8 cellular contexts compared by ENCODE assay signal in the genomic region with DNA sequence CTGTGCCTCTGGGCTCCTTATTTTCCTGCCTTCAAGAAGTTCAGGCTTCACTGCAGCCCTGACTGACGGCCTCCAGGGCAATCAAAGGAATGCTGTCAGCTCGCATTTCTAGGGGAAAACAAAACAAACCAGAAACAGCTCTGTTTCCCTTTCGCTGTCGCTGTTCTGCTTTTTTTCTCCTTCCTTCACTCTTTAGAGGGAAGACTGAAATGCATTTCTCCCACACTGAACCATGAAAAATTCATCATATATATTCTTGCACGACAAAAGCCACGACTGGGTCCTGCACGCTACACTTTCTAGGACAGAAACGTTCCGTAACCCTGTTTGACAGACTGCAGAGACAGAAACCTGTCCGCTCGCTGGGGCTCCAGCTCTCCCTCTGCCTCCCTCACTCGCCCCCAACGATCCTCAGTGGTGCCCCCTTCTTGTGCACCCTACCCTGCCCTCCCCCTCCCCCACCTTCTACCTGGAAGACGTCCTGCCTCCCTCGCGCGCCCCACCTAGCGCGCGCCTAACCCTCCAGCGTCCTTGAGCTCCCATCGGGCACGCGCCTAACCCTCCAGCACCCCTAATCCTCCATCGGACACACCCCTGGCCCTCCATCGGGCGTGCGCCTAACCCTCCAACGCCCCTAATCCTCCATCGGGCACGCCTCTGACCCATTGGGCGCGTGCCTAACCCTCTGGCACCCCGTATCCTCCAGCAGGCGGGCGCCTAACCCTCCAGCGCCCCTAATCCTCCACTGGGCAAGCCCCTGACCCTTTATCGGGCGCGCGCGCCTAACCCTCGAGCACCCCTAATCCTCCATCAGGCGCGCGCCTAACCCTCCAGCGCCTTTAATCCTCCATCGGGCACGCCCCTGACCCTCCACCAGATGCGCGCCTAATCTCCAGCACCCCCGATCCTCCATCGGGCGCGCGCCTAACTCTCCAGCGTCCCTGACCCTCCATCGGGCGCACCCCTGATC. TPM values are rescaled to one million over a fixed set of nuclear protein-coding genes. Genes with fewer than 3 reads are reported as not detected.
DNase-seq lines count a peak whose midpoint lies in the region; ATAC-seq and FAIRE-seq lines count a peak whose summit lies in the region.

No MANE protein-coding gene starts in this region.

- no peaks in the 10 kb centered on the region for H3K9me3 ChIP-seq in ectodermal cell (ENCODE audit: control insufficient read depth, low read length)
- H3K9me3 ChIP-seq in mucosa of rectum (ENCODE audit: control insufficient read depth in 2 of 2, low read length in 2 of 2) = no peaks in the 10 kb centered on the region

- WGBS in ectodermal cell, 2 experiments = 42 to 48% methylated on average over 59 of the region's 59 CpGs

- FAIRE-seq in RCC 7860 (lab: Jason Lieb, UNC) = no peak

- DNase-seq in D341Med (ENCODE audit: low spot score) (peak; percentile 51), NCI-H2171 treated with DMSO at 0.1 percent for 48 hours (lab: John Stamatoyannopoulos, UW) (peak; percentile 15), RCC 7860 (ENCODE audit: low spot score) (no peak), LoVo (ENCODE audit: low spot score) (no peak)
- DNase-seq in NK-92 treated with Interleukin-12 subunit alpha and Interleukin-12 subunit beta, amount 100 ng/mL, for 24 hours (lab: John Stamatoyannopoulos, UW) = no peak

- no peaks in the 10 kb centered on the region for H3K27me3 ChIP-seq in ectodermal cell (ENCODE audit: control insufficient read depth, insufficient read depth, low read length, poor library complexity, severe bottlenecking)
- no peaks in the 10 kb centered on the region for H3K27me3 ChIP-seq in mucosa of rectum (ENCODE audit: control insufficient read depth in 2 of 2, insufficient read depth in 2 of 2, low read length in 2 of 2)

- H3K36me3 ChIP-seq in ectodermal cell (ENCODE audit: control insufficient read depth, insufficient read depth, low read length) = no peaks in the 10 kb centered on the region
- H3K36me3 ChIP-seq in mucosa of rectum (ENCODE audit: control insufficient read depth in 2 of 2, insufficient read depth in 2 of 2, low read length in 2 of 2) = no peaks in the 10 kb centered on the region

- H3K9ac ChIP-seq in mucosa of rectum (ENCODE audit: low read depth in 1 of 2, low read length in 2 of 2) = peak overlapping the region; percentile 47 to 48

- ATAC-seq in HG03378 (IDR thresholded peaks at IDR 0.05; ENCODE audit: unreplicated experiment) = no peak

- H3K4me3 ChIP-seq in ectodermal cell (ENCODE audit: insufficient read depth, low read depth, low read length) = peak overlapping the region; percentile 46
- peak overlapping the region; percentile 48 to 55 for H3K4me3 ChIP-seq in mucosa of rectum (ENCODE audit: low read length in 2 of 2)

- H3K4me1 ChIP-seq in ectodermal cell (ENCODE audit: control insufficient read depth, insufficient read depth, low read length) (peaks cover 23% of the 10 kb centered on the region), mucosa of rectum (ENCODE audit: control insufficient read depth in 2 of 2, insufficient read depth in 2 of 2, low read length in 2 of 2) (peaks cover 2 to 3% of the 10 kb centered on the region in 2 donors)

- H3K27ac ChIP-seq in ectodermal cell (ENCODE audit: insufficient read depth, low read depth, low read length, poor library complexity, severe bottlenecking) (peak overlapping the region; percentile 2), mucosa of rectum (ENCODE audit: low read depth in 2 of 2, low read length in 2 of 2) (peak overlapping the region in 1 of 2 donors; percentile 23)

RNA-seq across cellular contexts. Expression of gene SVOPL, which starts 37.1 kb away (rescaled TPM):
- polyA plus RNA-seq in ectodermal cell (2013, experiment 1 of 4) = 0.69 TPM
- polyA plus RNA-seq in ectodermal cell (2013, experiment 2 of 4) = 0.53 TPM
- 1.6 TPM for polyA plus RNA-seq in ectodermal cell (2013, experiment 3 of 4)
- 0.28 TPM for polyA plus RNA-seq in ectodermal cell (2013, experiment 4 of 4)

Comparison
In these comparisons a context has a peak if more than half of its experiments do, and no peak if none do; other contexts are left out.
1. DNase-seq: peak in D341Med (single experiment) and NCI-H2171 treated with DMSO at 0.1 percent for 48 hours (single experiment); none in NK-92 treated with Interleukin-12 subunit alpha and Interleukin-12 subunit beta, amount 100 ng/mL, for 24 hours (single experiment), RCC 7860 (single experiment) and LoVo (single experiment).